Comparison of ENCODE assay signal across 28 cellular contexts in the genomic region with DNA sequence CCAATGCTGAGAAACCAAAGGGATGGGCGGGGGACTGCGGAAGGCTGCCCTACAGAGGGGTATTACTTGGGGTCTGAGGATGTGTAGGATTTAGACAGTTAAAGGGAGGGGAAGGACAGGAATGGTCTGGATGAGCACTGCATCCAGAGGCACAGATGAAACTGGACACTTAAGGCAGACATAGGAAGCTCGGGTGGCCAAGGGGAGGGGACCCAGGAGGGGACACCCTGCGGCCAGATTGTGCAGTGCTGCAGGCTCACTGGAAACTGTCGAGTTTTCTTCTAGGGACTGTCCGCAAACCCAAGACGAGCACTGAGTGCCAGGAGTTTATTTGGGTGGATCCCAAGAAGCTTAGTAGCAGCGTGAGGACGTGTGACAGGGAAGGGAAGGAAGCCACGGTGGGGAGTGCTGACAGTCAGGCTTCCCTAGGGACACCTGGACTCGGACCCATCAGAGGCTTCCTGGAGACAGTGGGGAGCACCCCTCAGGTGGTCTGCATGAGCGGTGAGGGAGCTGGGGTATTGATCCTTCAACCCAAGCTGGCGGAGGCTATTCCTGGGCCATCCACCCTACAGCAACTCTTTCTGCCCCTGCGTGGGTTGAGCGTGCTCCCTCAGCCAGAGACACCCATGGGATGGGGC.
"Had no signal": no experiment of that assay in that cellular context is flagged by ENCODE, and none has a peak within 500 bp of the region (broad histone marks: within the 10 kb centered on the region; RNA-seq: fewer than 3 reads in every experiment).

No MANE protein-coding gene starts in this region.

- H3K27ac ChIP-seq: epithelial cell of prostate, gastrocnemius medialis, hepatocyte, parathyroid adenoma, right lobe of liver, suprapubic skin, transverse colon, upper lobe of right lung, uterus had no signal

- H2AFZ ChIP-seq: hepatocyte, parathyroid adenoma had no signal

- H3K27me3 ChIP-seq: gastrocnemius medialis, right lobe of liver, transverse colon, upper lobe of right lung, uterus had no signal

- H3K4me3 Mint-ChIP-seq: dendritic cell treated with granulocyte-macrophage colony-stimulating factor and Interleukin-4, amounts not matched to agents 40 ng/mL and 50 ng/mL, for 4 days; endodermal cell; memory B cell; naive B cell; natural killer cell treated with Interleukin-12 subunit alpha and Interleukin-12 subunit beta and Interleukin-15 and Interleukin-18, amount 100 ng/mL, for 72 hours; neural crest cell; stimulated activated naive CD8-positive, alpha-beta T cell treated with anti-CD3 and anti-CD28 coated beads, Interleukin-15, amount 100 ng/mL, for 72 hours had no signal

- H3K36me3 Mint-ChIP-seq: memory B cell; naive B cell; natural killer cell treated with Interleukin-12 subunit alpha and Interleukin-12 subunit beta and Interleukin-15 and Interleukin-18, amount 100 ng/mL, for 72 hours had no signal

- H3K4me3 ChIP-seq: gastrocnemius medialis, hepatocyte, lung, mucosa of descending colon, right lobe of liver, suprapubic skin, transverse colon, upper lobe of right lung, uterus had no signal

- ATAC-seq: gastrocnemius medialis; left lobe of liver; mucosa of descending colon; stimulated activated naive CD8-positive, alpha-beta T cell treated with anti-CD3 and anti-CD28 coated beads, Interleukin-15, amount 100 ng/mL, for 72 hours; upper lobe of right lung had no signal

- H3K27ac Mint-ChIP-seq: dendritic cell treated with granulocyte-macrophage colony-stimulating factor and Interleukin-4, amounts not matched to agents 40 ng/mL and 50 ng/mL, for 4 days; endodermal cell; memory B cell; naive B cell; natural killer cell treated with Interleukin-12 subunit alpha and Interleukin-12 subunit beta and Interleukin-15 and Interleukin-18, amount 100 ng/mL, for 72 hours; progenitor cell of endocrine pancreas; stimulated activated naive CD8-positive, alpha-beta T cell treated with anti-CD3 and anti-CD28 coated beads, Interleukin-15, amount 100 ng/mL, for 72 hours had no signal

- H3K9me3 Mint-ChIP-seq: dendritic cell treated with granulocyte-macrophage colony-stimulating factor and Interleukin-4, amounts not matched to agents 40 ng/mL and 50 ng/mL, for 4 days; endodermal cell; memory B cell; naive B cell; natural killer cell treated with Interleukin-12 subunit alpha and Interleukin-12 subunit beta and Interleukin-15 and Interleukin-18, amount 100 ng/mL, for 72 hours; neural crest cell; stimulated activated naive CD8-positive, alpha-beta T cell treated with anti-CD3 and anti-CD28 coated beads, Interleukin-15, amount 100 ng/mL, for 72 hours had no signal

- H3K9me3 ChIP-seq: gastrocnemius medialis, mucosa of descending colon, right lobe of liver, suprapubic skin, transverse colon, upper lobe of right lung, uterus had no signal

- H3K4me1 ChIP-seq: gastrocnemius medialis, parathyroid adenoma, right lobe of liver, transverse colon, upper lobe of right lung, uterus had no signal

- H3K36me3 ChIP-seq: gastrocnemius medialis, right lobe of liver, suprapubic skin, transverse colon, upper lobe of right lung, uterus had no signal

- H3K4me1 Mint-ChIP-seq: memory B cell; naive B cell; stimulated activated naive CD8-positive, alpha-beta T cell treated with anti-CD3 and anti-CD28 coated beads, Interleukin-15, amount 100 ng/mL, for 72 hours had no signal

- H3K9ac ChIP-seq: parathyroid adenoma had no signal

- DNase-seq: effector CD8-positive, alpha-beta T cell; endodermal cell; foreskin fibroblast; gastrocnemius medialis; head of caudate nucleus; kidney; mucosa of descending colon; naive B cell; right lobe of liver; small intestine; stimulated activated CD4-positive, alpha-beta T cell treated with anti-CD3 and anti-CD28 coated beads, Interleukin-15, amount 100 ng/mL, for 24 hours; stimulated activated CD4-positive, alpha-beta T cell treated with anti-CD3 and anti-CD28 coated beads, Interleukin-2, amount 100 ng/mL, for 48 hours; stimulated activated naive CD4-positive, alpha-beta T cell; stimulated activated naive CD8-positive, alpha-beta T cell treated with anti-CD3 and anti-CD28 coated beads, Interleukin-15, amount 100 ng/mL, for 72 hours; transverse colon; uterus had no signal

- H3K79me2 ChIP-seq: hepatocyte, parathyroid adenoma had no signal

- H3K4me2 ChIP-seq: hepatocyte had no signal

- H3K27me3 Mint-ChIP-seq: dendritic cell treated with granulocyte-macrophage colony-stimulating factor and Interleukin-4, amounts not matched to agents 40 ng/mL and 50 ng/mL, for 4 days; stimulated activated naive CD8-positive, alpha-beta T cell treated with anti-CD3 and anti-CD28 coated beads, Interleukin-15, amount 100 ng/mL, for 72 hours had no signal
